In genomic region chr11:13318498-13319295, GRCh38 we compare ENCODE assay signal across 9 cellular contexts. TPM values are rescaled to one million over a fixed set of nuclear protein-coding genes. Genes with fewer than 3 reads are reported as not detected.
DNase-seq lines count a peak whose midpoint lies in the region; ATAC-seq, FAIRE-seq and TF ChIP-seq lines count a peak whose summit lies in the region.
"Had no signal": no experiment of that assay in that cellular context is flagged by ENCODE, and none has a peak within 500 bp of the region (broad histone marks: within the 10 kb centered on the region; RNA-seq: fewer than 3 reads in every experiment).

No MANE protein-coding gene starts in this region.

- peaks cover 0 to 12% of the 10 kb centered on the region in 2 donors for H3K4me1 ChIP-seq in kidney (ENCODE audit: control insufficient read depth in 1 of 2, insufficient read depth in 1 of 2, low read depth in 1 of 2, low read length in 2 of 2)

- FAIRE-seq in H54 (lab: Jason Lieb, UNC): no peak
- no peak for FAIRE-seq in kidney (lab: Jason Lieb, UNC)

- ATAC-seq in GM18498 (IDR thresholded peaks at IDR 0.05; ENCODE audit: unreplicated experiment) (peak; percentile 86), GM21367 (IDR thresholded peaks at IDR 0.05; ENCODE audit: unreplicated experiment) (peak; percentile 86), HG03432 (IDR thresholded peaks at IDR 0.05; ENCODE audit: unreplicated experiment) (peak; percentile 65)

- TF ChIP-seq CTCF in kidney (IDR thresholded peaks at IDR 0.05; ENCODE audit: borderline replicate concordance, extremely low read depth, insufficient read depth): no peak

- H3K9me3 ChIP-seq in kidney (ENCODE audit: control insufficient read depth in 1 of 2, low read length in 2 of 2): no peaks in the 10 kb centered on the region
- H3K9me3 ChIP-seq: breast epithelium had no signal

- DNase-seq in islet precursor cell (peak; percentile 6), inferior parietal cortex (ENCODE audit: extremely low spot score) (no peak), H54 (ENCODE audit: insufficient read length, low spot score) (no peak), kidney (no peak), putamen (ENCODE audit: low spot score) (no peak)

- intact Hi-C loops in kidney (cut with DNase I): no loop called here

- no peak overlapping the region for H3K4me3 ChIP-seq in kidney (ENCODE audit: low read length in 2 of 2)
- H3K4me3 ChIP-seq: breast epithelium had no signal

- no peak overlapping the region for H3K27ac ChIP-seq in kidney (ENCODE audit: low read depth in 2 of 2, low read length in 2 of 2)

- TF ChIP-seq POLR2A in H54 (IDR thresholded peaks at IDR 0.05; ENCODE audit: low read depth, low read length): no peak

- no peak overlapping the region for H3K9ac ChIP-seq in kidney (ENCODE audit: low read length in 2 of 2)

- no peaks in the 10 kb centered on the region for H3K36me3 ChIP-seq in kidney (ENCODE audit: control insufficient read depth in 1 of 2, insufficient read depth in 2 of 2, low read length in 2 of 2)
- H3K36me3 ChIP-seq: breast epithelium had no signal

RNA-seq across cellular contexts. Expression of gene BMAL1, which starts 41.1 kb away (rescaled TPM):
- total RNA-seq in kidney: 20.6 TPM
- polyA plus RNA-seq in kidney (ENCODE audit: insufficient read depth, low read depth, low replicate concordance): 9.2 TPM
